ENCODE assay signal across 18 cellular contexts in the genomic region with DNA sequence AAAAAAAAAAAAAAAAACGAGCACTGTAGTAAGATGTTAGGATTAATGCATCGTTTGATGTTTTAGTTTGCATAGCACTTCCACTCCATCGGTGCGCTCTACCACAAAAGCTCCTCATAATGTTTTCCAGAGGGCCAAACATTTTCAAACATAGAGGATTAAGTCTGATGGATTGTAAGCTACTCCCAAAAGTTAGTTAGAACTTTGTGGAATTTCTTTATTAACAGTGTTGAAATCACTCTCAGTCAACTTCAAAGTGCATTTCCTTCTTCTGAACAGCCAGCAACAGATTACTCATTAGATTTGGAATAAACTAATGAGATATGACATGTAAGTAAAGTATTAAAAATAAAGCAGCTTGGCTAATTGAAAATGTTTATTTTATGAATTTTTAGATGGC. TPM values are rescaled to one million over a fixed set of nuclear protein-coding genes. Genes with fewer than 3 reads are reported as not detected.
A peak's percentile ranks its signal among the peaks of the same experiment; 100 is the strongest.
DNase-seq lines count a peak whose midpoint lies in the region; ATAC-seq, FAIRE-seq and TF ChIP-seq lines count a peak whose summit lies in the region.
"Had no signal": no experiment of that assay in that cellular context is flagged by ENCODE, and none has a peak within 500 bp of the region (broad histone marks: within the 10 kb centered on the region; RNA-seq: fewer than 3 reads in every experiment).

No MANE protein-coding gene starts in this region.

- TF ChIP-seq CTCF in D721Med (IDR thresholded peaks at IDR 0.05; ENCODE audit: insufficient read depth, missing control alignments) = no peak
- no peak for TF ChIP-seq CTCF in body of pancreas (IDR thresholded peaks at IDR 0.05)
- TF ChIP-seq CTCF in left lung (IDR thresholded peaks at IDR 0.05) = no peak
- no peak for TF ChIP-seq CTCF in pancreas (IDR thresholded peaks at IDR 0.05)
- no peak for TF ChIP-seq CTCF in upper lobe of left lung (IDR thresholded peaks at IDR 0.05)

- H3K4me1 ChIP-seq in body of pancreas (peaks cover 4% of the 10 kb centered on the region), left lung (no peaks in the 10 kb centered on the region), pancreas (no peaks in the 10 kb centered on the region), upper lobe of left lung (peaks cover 0 to 7% (median 3%) of the 10 kb centered on the region in 4 donors)

- H3K9me3 ChIP-seq in body of pancreas (no peaks in the 10 kb centered on the region), left lung (peaks cover 0 to 17% of the 10 kb centered on the region in 2 donors), pancreas (no peaks in the 10 kb centered on the region), upper lobe of left lung (peaks cover 0 to 19% (median 8%) of the 10 kb centered on the region in 4 donors)

- no peaks in the 10 kb centered on the region for H3K36me3 ChIP-seq in body of pancreas (replicated peaks in 1 of 2; ENCODE audit: insufficient read depth in 1 of 2, low read depth in 2 of 2)
- no peaks in the 10 kb centered on the region for H3K36me3 ChIP-seq in left lung
- H3K36me3 ChIP-seq in pancreas = no peaks in the 10 kb centered on the region
- no peaks in the 10 kb centered on the region for H3K36me3 ChIP-seq in upper lobe of left lung

- no peak overlapping the region for H3K4me3 ChIP-seq in body of pancreas
- H3K4me3 ChIP-seq in left lung = no peak overlapping the region
- no peak overlapping the region for H3K4me3 ChIP-seq in pancreas
- H3K4me3 ChIP-seq in upper lobe of left lung = no peak overlapping the region
- H3K4me3 ChIP-seq: GM23338 had no signal

- TF ChIP-seq POLR2A in body of pancreas (IDR thresholded peaks at IDR 0.05) = no peak
- no peak for TF ChIP-seq POLR2A in upper lobe of left lung (IDR thresholded peaks at IDR 0.05)

- intact Hi-C loops in body of pancreas (cut with DNase I) (no loop called here), left lung (cut with DNase I) (no loop called here), pancreas (cut with DNase I) (no loop called here)

- WGBS in body of pancreas, 2 donors = 50 to 69% methylated on average over 4 of the region's 4 CpGs
- 50 to 67% methylated on average over 4 of the region's 4 CpGs for WGBS in pancreas, 2 donors
- WGBS in upper lobe of left lung, 2 donors = 43 to 51% methylated on average over 4 of the region's 4 CpGs

- DNase-seq in D721Med (ENCODE audit: insufficient read length, low spot score) (no peak), body of pancreas (no peak), left lung (no peak), pancreas (no peak), cerebellum (ENCODE audit: low spot score) (no peak), upper lobe of left lung (no peak), NCI-H1092 treated with DMSO at 0.1 percent for 48 hours (lab: John Stamatoyannopoulos, UW) (no peak), AG20443 (ENCODE audit: low spot score) (no peak)
- DNase-seq: Calu3, DMS79, EL, H7 had no signal

- FAIRE-seq in D721Med (lab: Jason Lieb, UNC) (peak; percentile 11), pancreas (lab: Jason Lieb, UNC) (no peak)
- FAIRE-seq: G401.6, GM12892 had no signal

- H3K27ac ChIP-seq in body of pancreas (peak overlapping the region in 1 of 4 donors; percentile 52), left lung (no peak overlapping the region), pancreas (peak overlapping the region in 1 of 4 donors; percentile 37), upper lobe of left lung (no peak overlapping the region)

- no peak for TF ChIP-seq EP300 in upper lobe of left lung (IDR thresholded peaks at IDR 0.05)

- ATAC-seq in body of pancreas (peak; percentile 38), left lung (peak; percentile 56), pancreas (peak in 3 of 4 donors; percentile 35 to 53 (median 43)), upper lobe of left lung (ENCODE audit: low FRiP score in 2 of 2) (no peak)
- ATAC-seq: GM23338 had no signal

- no peaks in the 10 kb centered on the region for H3K27me3 ChIP-seq in body of pancreas
- no peaks in the 10 kb centered on the region for H3K27me3 ChIP-seq in left lung
- H3K27me3 ChIP-seq in pancreas = no peaks in the 10 kb centered on the region
- no peaks in the 10 kb centered on the region for H3K27me3 ChIP-seq in upper lobe of left lung

RNA-seq across cellular contexts. Expression of gene CTAGE1, which starts 30.1 kb away (rescaled TPM):
- not detected for total RNA-seq in body of pancreas
- total RNA-seq in left lung = not detected
- not detected for total RNA-seq in pancreas
- polyA plus RNA-seq in pancreas = not detected
- total RNA-seq in cerebellum = not detected
- total RNA-seq in upper lobe of left lung = not detected
- total RNA-seq: A172, Calu3, H7 had no signal
- polyA plus RNA-seq: BJ, IgD-negative memory B cell had no signal

Comparison
In these comparisons a context has a peak if more than half of its experiments do, and no peak if none do; other contexts are left out.
1. ATAC-seq: peak in body of pancreas (single experiment), left lung (single experiment) and pancreas (3 of 4); none in upper lobe of left lung (0 of 2).